Comparison of ENCODE assay signal across 9 cellular contexts in the genomic region with DNA sequence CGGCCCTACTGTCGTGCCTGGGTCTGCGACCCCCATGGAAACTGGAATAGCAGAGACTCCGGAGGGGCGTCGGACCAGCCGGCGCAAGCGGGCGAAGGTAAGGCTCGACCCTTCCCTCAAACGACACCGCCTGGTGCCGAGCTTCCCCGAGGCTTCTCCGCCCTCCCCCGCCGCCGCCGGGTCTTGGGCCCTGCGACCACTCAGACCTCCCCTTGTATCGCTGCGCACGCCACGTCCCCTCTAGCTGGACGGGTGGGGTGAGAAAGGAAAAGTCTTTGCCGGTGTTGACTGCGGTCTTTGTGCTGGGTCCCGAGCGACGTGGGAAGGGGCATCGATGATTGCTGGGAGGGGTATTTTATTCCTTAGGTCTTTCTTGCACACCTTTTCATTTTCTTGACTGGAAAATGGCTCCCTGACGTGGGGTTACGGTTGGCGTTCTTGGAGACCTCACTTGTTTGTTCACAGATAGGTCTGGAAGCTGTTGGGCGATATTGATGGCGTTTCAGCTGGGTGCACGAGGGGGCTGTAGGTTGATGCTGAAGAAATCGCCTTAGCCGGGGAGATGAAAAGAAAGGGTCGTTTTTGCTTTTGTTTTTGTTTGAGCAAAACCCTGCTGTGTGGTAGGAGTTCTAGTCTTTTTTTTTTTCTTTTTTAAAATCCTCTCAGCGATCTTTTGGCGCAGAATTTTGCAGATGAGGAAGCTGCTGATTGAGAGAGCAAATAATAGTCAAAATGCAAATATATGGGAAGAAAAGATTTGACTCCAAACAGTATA. TPM values are rescaled to one million over a fixed set of nuclear protein-coding genes. Genes with fewer than 3 reads are reported as not detected.
A peak's percentile ranks its signal among the peaks of the same experiment; 100 is the strongest.
DNase-seq lines count a peak whose midpoint lies in the region; ATAC-seq and TF ChIP-seq lines count a peak whose summit lies in the region.
"Had no signal": no experiment of that assay in that cellular context is flagged by ENCODE, and none has a peak within 500 bp of the region (broad histone marks: within the 10 kb centered on the region; RNA-seq: fewer than 3 reads in every experiment).

No MANE protein-coding gene starts in this region.

- BruUV-seq in mammary epithelial cell (replicated peaks; lab: Mats Ljungman, UMichigan): TSS peak; percentile 35

- peak overlapping the region; percentile 93 for H3K4me3 ChIP-seq in CD8-positive, alpha-beta memory T cell (ENCODE audit: low read length)
- peak overlapping the region; percentile 81 to 99 (median 86) for H3K4me3 ChIP-seq in mammary epithelial cell (replicated peaks in 1 of 3; ENCODE audit: insufficient read depth in 1 of 3, low read depth in 2 of 3, low read length in 3 of 3)
- H3K4me3 ChIP-seq in smooth muscle cell: peak overlapping the region; percentile 95

- H3K27ac Mint-ChIP-seq in CD8-positive, alpha-beta memory T cell: peak overlapping the region; percentile 10 to 95 (median 89)
- H3K27ac Mint-ChIP-seq in T-cell (peak overlapping the region; percentile 65 to 82), immature natural killer cell (peak overlapping the region; percentile 79 to 94 (median 88))

- in situ Hi-C loops in mammary epithelial cell (cut with MboI; ENCODE audit: low sequenced_read_pairs in 2 of 2): no loop called here

- H4K20me1 ChIP-seq in mammary epithelial cell (ENCODE audit: insufficient read depth, low read length) (no peaks in the 10 kb centered on the region), smooth muscle cell (ENCODE audit: low read depth) (peaks cover 48% of the 10 kb centered on the region)

- peak overlapping the region; percentile 77 for H3K27ac ChIP-seq in CD8-positive, alpha-beta memory T cell (ENCODE audit: low read depth, low read length)
- H3K27ac ChIP-seq in mammary epithelial cell (ENCODE audit: insufficient read depth, low read depth, low read length) (peak overlapping the region; percentile 91), smooth muscle cell (ENCODE audit: low read depth) (peak overlapping the region; percentile 85)

- dilution Hi-C loops in mammary epithelial cell (cut with HindIII; ENCODE audit: low sequenced_read_pairs): no loop called here

- POLR2A ChIA-PET in CD8-positive, alpha-beta memory T cell (lab: Charles Lee): no interaction called here
- POLR2A ChIA-PET in T-cell (lab: Charles Lee): no interaction called here

- TF ChIP-seq CTCF in mammary epithelial cell (conservative IDR thresholded peaks at IDR 0.05 in 1 of 2, IDR thresholded peaks at IDR 0.05 in 1 of 2; ENCODE audit: extremely low read depth in 1 of 2, insufficient read depth in 1 of 2, low read depth in 1 of 2, low read length in 2 of 2): no peak
- no peak for TF ChIP-seq CTCF in smooth muscle cell (IDR thresholded peaks at IDR 0.05; ENCODE audit: borderline replicate concordance, insufficient read depth, poor library complexity, severe bottlenecking)

- no peaks in the 10 kb centered on the region for H3K27me3 ChIP-seq in CD8-positive, alpha-beta memory T cell (ENCODE audit: insufficient read depth, low read length, poor library complexity, severe bottlenecking)
- no peaks in the 10 kb centered on the region for H3K27me3 ChIP-seq in mammary epithelial cell (ENCODE audit: insufficient read depth, low read length)
- no peaks in the 10 kb centered on the region for H3K27me3 ChIP-seq in smooth muscle cell (ENCODE audit: low read depth)

- H3K36me3 ChIP-seq in CD8-positive, alpha-beta memory T cell (ENCODE audit: insufficient read depth, low read length): no peaks in the 10 kb centered on the region
- H3K36me3 ChIP-seq in mammary epithelial cell (ENCODE audit: insufficient read depth, low read length) (no peaks in the 10 kb centered on the region), smooth muscle cell (ENCODE audit: low read depth) (peaks cover 3% of the 10 kb centered on the region)

- no peaks in the 10 kb centered on the region for H3F3A ChIP-seq in smooth muscle cell (ENCODE audit: low read depth)

- WGBS in mammary epithelial cell (ENCODE audit: low coverage, missing lambda C conversion rate): 2% methylated on average over 12 of the region's 43 CpGs
- WGBS in smooth muscle cell (ENCODE audit: low lambda C conversion rate): 1% methylated on average over 36 of the region's 43 CpGs

- intact Hi-C loops in mammary epithelial cell (cut with micrococcal nuclease): loop anchor here (1.0 to 5.0 kb wide), 4 partner anchors 44 to 162 kb away; no protein-coding TSS in a partner anchor

- peak in 3 of 5 donors; percentile 2 to 24 (median 2) for DNase-seq in CD8-positive, alpha-beta memory T cell
- DNase-seq in T-cell: peak in 14 of 34 experiments; percentile 0 to 24 (median 8)
- DNase-seq in mammary epithelial cell: peak; percentile 41
- peak; percentile 7 to 12 (median 9) for DNase-seq in immature natural killer cell
- DNase-seq in smooth muscle cell (lab: John Stamatoyannopoulos, UW; ENCODE audit: unreplicated experiment): no peak
- DNase-seq in AML-193 (lab: John Stamatoyannopoulos, UW): no peak

- CTCF ChIA-PET in CD8-positive, alpha-beta memory T cell (lab: Charles Lee): interaction anchor here (0.7 kb wide), 1 partner anchor 385 kb away, joined by 3 read pairs; no protein-coding TSS in a partner anchor
- CTCF ChIA-PET in T-cell (lab: Charles Lee) (no interaction called here), mammary epithelial cell (lab: Charles Lee; ENCODE audit: low non-redundant PET) (interaction anchor here (0.6 kb wide), 1 partner anchor 10 kb away, joined by 3 read pairs; no protein-coding TSS in a partner anchor)

- H3K4me1 ChIP-seq in CD8-positive, alpha-beta memory T cell (ENCODE audit: insufficient read depth, low read length): peaks cover 10% of the 10 kb centered on the region
- H3K4me1 ChIP-seq in mammary epithelial cell (ENCODE audit: insufficient read depth, low read length) (no peaks in the 10 kb centered on the region), smooth muscle cell (ENCODE audit: low read depth) (peaks cover 6% of the 10 kb centered on the region)

- H3K79me2 ChIP-seq in mammary epithelial cell (ENCODE audit: insufficient read depth, low read length) (peaks cover 58% of the 10 kb centered on the region), smooth muscle cell (ENCODE audit: low read depth) (peaks cover 56% of the 10 kb centered on the region)

- peaks cover 5% of the 10 kb centered on the region for H3K9me3 ChIP-seq in CD8-positive, alpha-beta memory T cell (ENCODE audit: low read length)
- H3K9me3 ChIP-seq in mammary epithelial cell (replicated peaks; ENCODE audit: insufficient read depth, low read length) (no peaks in the 10 kb centered on the region), smooth muscle cell (replicated peaks; ENCODE audit: low read depth) (no peaks in the 10 kb centered on the region)

- H3K27me3 Mint-ChIP-seq in CD8-positive, alpha-beta memory T cell: no peaks in the 10 kb centered on the region
- no peaks in the 10 kb centered on the region for H3K27me3 Mint-ChIP-seq in T-cell
- H3K27me3 Mint-ChIP-seq in immature natural killer cell (ENCODE audit: low read depth in 3 of 3): peaks cover 0 to 4% (median 0%) of the 10 kb centered on the region in 3 donors

- H3K4me1 Mint-ChIP-seq in CD8-positive, alpha-beta memory T cell: peaks cover 41 to 57% (median 57%) of the 10 kb centered on the region in 3 donors
- H3K4me1 Mint-ChIP-seq in T-cell (peaks cover 54 to 56% (median 55%) of the 10 kb centered on the region in 3 donors), immature natural killer cell (peaks cover 38 to 55% of the 10 kb centered on the region in 2 donors)

- H3K9me3 Mint-ChIP-seq in CD8-positive, alpha-beta memory T cell: peaks cover 0 to 7% (median 5%) of the 10 kb centered on the region in 5 donors
- H3K9me3 Mint-ChIP-seq in T-cell (peaks cover 5 to 8% (median 7%) of the 10 kb centered on the region in 3 donors), immature natural killer cell (no peaks in the 10 kb centered on the region)

- ATAC-seq in GM19397 (IDR thresholded peaks at IDR 0.05; ENCODE audit: unreplicated experiment): peak; percentile 24
- ATAC-seq in HG03558 (IDR thresholded peaks at IDR 0.05; ENCODE audit: extremely low read depth, unreplicated experiment): peak; percentile 6
- ATAC-seq in T-cell (replicated peaks in 1 of 4): peak; percentile 10 to 22 (median 16)

- peak overlapping the region; percentile 97 for H2AFZ ChIP-seq in mammary epithelial cell (ENCODE audit: low read depth, low read length)
- peak overlapping the region; percentile 93 for H2AFZ ChIP-seq in smooth muscle cell (ENCODE audit: low read depth)

- peaks cover 6 to 11% (median 7%) of the 10 kb centered on the region in 3 donors for H3K36me3 Mint-ChIP-seq in CD8-positive, alpha-beta memory T cell
- peaks cover 6% of the 10 kb centered on the region for H3K36me3 Mint-ChIP-seq in T-cell
- H3K36me3 Mint-ChIP-seq in immature natural killer cell: peaks cover 0 to 7% (median 5%) of the 10 kb centered on the region in 3 donors

- H3K9ac ChIP-seq in mammary epithelial cell (ENCODE audit: insufficient read depth, low read length): peak overlapping the region; percentile 80
- peak overlapping the region; percentile 93 for H3K9ac ChIP-seq in smooth muscle cell (ENCODE audit: low read depth)

- H3K4me3 Mint-ChIP-seq in CD8-positive, alpha-beta memory T cell: peak overlapping the region; percentile 91 to 95 (median 94)
- H3K4me3 Mint-ChIP-seq in T-cell (peak overlapping the region; percentile 90 to 98 (median 96)), immature natural killer cell (peak overlapping the region; percentile 91 to 98 (median 97))

- peak overlapping the region; percentile 93 for H3K4me2 ChIP-seq in mammary epithelial cell (ENCODE audit: insufficient read depth, low read depth, low read length)
- H3K4me2 ChIP-seq in smooth muscle cell: peak overlapping the region; percentile 88

RNA-seq across cellular contexts. Expression of gene KDM1A, which starts 0.8 kb away (rescaled TPM):
- total RNA-seq in CD8-positive, alpha-beta memory T cell: 10 to 100 TPM; 57.5 to 59.9 TPM
- 49.4 TPM for polyA plus RNA-seq in CD8-positive, alpha-beta memory T cell
- total RNA-seq in T-cell: 10 to 100 TPM; 40.8 to 49.3 (median 45.9) TPM
- 10 to 100 TPM; 65.1 to 65.8 TPM for total RNA-seq in mammary epithelial cell
- polyA plus RNA-seq in mammary epithelial cell: 86.3 TPM
- 116 TPM for polyA minus RNA-seq in mammary epithelial cell
- polyA plus RNA-seq in immature natural killer cell: 10 to 100 TPM; 28.8 to 45.3 (median 45.0) TPM
- 101 and 103 TPM in 2 replicates for total RNA-seq in smooth muscle cell
- 92.1 and 93.0 TPM in 2 replicates for polyA plus RNA-seq in smooth muscle cell

RNA-seq across cellular contexts. Expression of gene TEX46, which starts 4.4 kb away (rescaled TPM):
- not detected for total RNA-seq in CD8-positive, alpha-beta memory T cell
- not detected for polyA plus RNA-seq in CD8-positive, alpha-beta memory T cell
- total RNA-seq in T-cell: under 1 TPM in 2 of 5 donors, not detected in 3; 0.61 to 0.79 TPM
- total RNA-seq in mammary epithelial cell: not detected
- polyA plus RNA-seq in mammary epithelial cell: not detected
- polyA minus RNA-seq in mammary epithelial cell: not detected
- not detected for polyA plus RNA-seq in immature natural killer cell
- total RNA-seq in smooth muscle cell: not detected in 2 replicates
- not detected in 2 replicates for polyA plus RNA-seq in smooth muscle cell
- total RNA-seq: T-helper 1 cell treated with Interleukin-12 subunit alpha and Interleukin-12 subunit beta and Interleukin-4 antibody, amounts not matched to agents 30 ng/mL and 1 ng/mL, for 36 hours had no signal

RNA-seq across cellular contexts. Expression of gene LACTBL1, which starts 47.4 kb away (rescaled TPM):
- total RNA-seq in CD8-positive, alpha-beta memory T cell: not detected
- not detected for polyA plus RNA-seq in CD8-positive, alpha-beta memory T cell
- total RNA-seq in T-cell (not detected), mammary epithelial cell (not detected), smooth muscle cell (not detected in 2 replicates)
- polyA plus RNA-seq in mammary epithelial cell (not detected), immature natural killer cell (not detected), smooth muscle cell (not detected in 2 replicates)
- not detected for polyA minus RNA-seq in mammary epithelial cell
- total RNA-seq: T-helper 1 cell treated with Interleukin-12 subunit alpha and Interleukin-12 subunit beta and Interleukin-4 antibody, amounts not matched to agents 30 ng/mL and 1 ng/mL, for 36 hours had no signal

Comparison
In these comparisons a context has a peak if more than half of its experiments do, and no peak if none do; other contexts are left out.
1. DNase-seq: peak in CD8-positive, alpha-beta memory T cell (3 of 5), mammary epithelial cell (single experiment) and immature natural killer cell (3 of 3); none in smooth muscle cell (single experiment) and AML-193 (0 of 2).
2. CTCF ChIA-PET loops: an anchor here in CD8-positive, alpha-beta memory T cell (0.7 kb wide) and mammary epithelial cell (0.6 kb wide); none called in T-cell.
3. Peak in every context shown above with its lines, with median percentiles within 50 percentile points of each other: H3K27ac ChIP-seq, H3K4me3 ChIP-seq, H3K27ac Mint-ChIP-seq, H3K4me3 Mint-ChIP-seq and ATAC-seq.